1 cellular context compared by ENCODE assay signal in the genomic region with DNA sequence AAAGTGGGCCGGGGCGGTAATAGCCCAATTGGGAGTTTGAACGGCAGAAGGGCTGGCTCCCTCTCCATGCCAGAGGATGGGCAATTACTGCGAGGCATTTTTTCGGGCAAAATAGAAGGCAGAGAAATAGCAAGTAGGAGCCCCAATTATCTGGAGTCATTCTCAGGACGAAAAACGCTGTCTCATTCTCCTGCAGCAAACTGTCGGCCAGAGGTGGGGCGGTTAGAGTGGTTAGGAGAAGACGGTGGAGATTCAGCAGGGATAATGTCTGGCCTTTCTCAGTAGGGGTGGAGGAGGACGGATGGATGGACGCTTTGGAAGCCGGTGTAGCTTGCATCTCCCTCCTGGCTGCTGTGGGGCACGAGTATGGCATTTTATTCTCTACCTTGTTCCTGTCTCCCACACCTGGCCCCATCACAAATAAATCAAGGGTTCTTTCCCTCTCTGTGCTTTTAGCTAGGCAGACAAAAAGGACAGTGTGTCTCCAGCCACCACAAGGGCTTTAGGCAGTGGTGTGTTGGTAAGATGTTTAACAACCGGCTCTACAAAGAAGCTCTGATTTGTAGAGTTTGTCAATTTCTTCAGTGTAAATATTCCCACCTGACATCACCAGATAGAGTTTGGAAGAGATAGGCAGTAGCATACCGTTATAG.
TF ChIP-seq lines count a peak whose summit lies in the region.

No MANE protein-coding gene starts in this region.

TF ChIP-seq in K562, 482 proteins besides CTCF, POLR2A, EP300 and RAD21 (continued from another document and continues in another):
- TF ChIP-seq, protein P1, sequence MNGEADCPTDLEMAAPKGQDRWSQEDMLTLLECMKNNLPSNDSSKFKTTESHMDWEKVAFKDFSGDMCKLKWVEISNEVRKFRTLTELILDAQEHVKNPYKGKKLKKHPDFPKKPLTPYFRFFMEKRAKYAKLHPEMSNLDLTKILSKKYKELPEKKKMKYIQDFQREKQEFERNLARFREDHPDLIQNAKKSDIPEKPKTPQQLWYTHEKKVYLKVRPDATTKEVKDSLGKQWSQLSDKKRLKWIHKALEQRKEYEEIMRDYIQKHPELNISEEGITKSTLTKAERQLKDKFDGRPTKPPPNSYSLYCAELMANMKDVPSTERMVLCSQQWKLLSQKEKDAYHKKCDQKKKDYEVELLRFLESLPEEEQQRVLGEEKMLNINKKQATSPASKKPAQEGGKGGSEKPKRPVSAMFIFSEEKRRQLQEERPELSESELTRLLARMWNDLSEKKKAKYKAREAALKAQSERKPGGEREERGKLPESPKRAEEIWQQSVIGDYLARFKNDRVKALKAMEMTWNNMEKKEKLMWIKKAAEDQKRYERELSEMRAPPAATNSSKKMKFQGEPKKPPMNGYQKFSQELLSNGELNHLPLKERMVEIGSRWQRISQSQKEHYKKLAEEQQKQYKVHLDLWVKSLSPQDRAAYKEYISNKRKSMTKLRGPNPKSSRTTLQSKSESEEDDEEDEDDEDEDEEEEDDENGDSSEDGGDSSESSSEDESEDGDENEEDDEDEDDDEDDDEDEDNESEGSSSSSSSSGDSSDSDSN (IDR thresholded peaks at IDR 0.05; ENCODE audit: borderline replicate concordance in 1 of 2, low read depth in 2 of 2, low read length in 2 of 2), result peak in 1 of 2 experiments; percentile 33; a peak in 1 of 4 replicates
- TF ChIP-seq NFE2 (IDR thresholded peaks at IDR 0.05; ENCODE audit: low read depth) (peak; percentile 98), DDX20 (tag; IDR thresholded peaks at IDR 0.05; ENCODE audit: low read depth) (no peak), NCOA1 (IDR thresholded peaks at IDR 0.05; ENCODE audit: low read depth) (no peak), CBX3 (IDR thresholded peaks at IDR 0.05; ENCODE audit: borderline replicate concordance in 1 of 2, low read length in 2 of 2) (no peak), KLF1 (tag; IDR thresholded peaks at IDR 0.05) (no peak), SMAD4 (CRISPR knock-in tag; conservative IDR thresholded peaks at IDR 0.05) (no peak), IFI16 (CRISPR knock-in tag; IDR thresholded peaks at IDR 0.05) (no peak), FOXM1 (IDR thresholded peaks at IDR 0.05; ENCODE audit: low read depth) (no peak), FOXM1 (CRISPR knock-in tag; IDR thresholded peaks at IDR 0.05; ENCODE audit: low read depth) (no peak), ZNF77 (CRISPR knock-in tag; IDR thresholded peaks at IDR 0.05) (no peak), ZEB2 (IDR thresholded peaks at IDR 0.05) (peak; percentile 43; the same call in 1 of the 2 replicates), DPF2 (IDR thresholded peaks at IDR 0.05) (peak; percentile 52; the same call in 1 of the 2 replicates), RB1 (IDR thresholded peaks at IDR 0.05; ENCODE audit: low read depth) (peak; percentile 18; the same call in 1 of the 2 replicates), ZNF217 (CRISPR knock-in tag; IDR thresholded peaks at IDR 0.05) (no peak), SREBF2 (CRISPR knock-in tag; IDR thresholded peaks at IDR 0.05) (no peak), SMARCA5 (IDR thresholded peaks at IDR 0.05) (no peak), DIDO1 (tag; IDR thresholded peaks at IDR 0.05; ENCODE audit: low read depth) (no peak), HMGN3 (IDR thresholded peaks at IDR 0.05; ENCODE audit: borderline replicate concordance, extremely low read depth, insufficient read length, low read depth, low read length) (no peak), ZNF785 (CRISPR knock-in tag; IDR thresholded peaks at IDR 0.05) (no peak), SAFB2 (IDR thresholded peaks at IDR 0.05; ENCODE audit: borderline replicate concordance, low read depth, low read length, severe bottlenecking) (no peak), CBX5 (IDR thresholded peaks at IDR 0.05; ENCODE audit: borderline replicate concordance, low read depth) (no peak), ZNF140 (CRISPR knock-in tag; IDR thresholded peaks at IDR 0.05) (no peak), ZNF589 (CRISPR knock-in tag; IDR thresholded peaks at IDR 0.05; ENCODE audit: low read depth) (no peak), SMARCA4 (IDR thresholded peaks at IDR 0.05) (0 out of 2 replicates have a peak, but pooled peaks have one; percentile 28), FOXP1 (CRISPR knock-in tag; IDR thresholded peaks at IDR 0.05) (0 out of 2 replicates have a peak, but pooled peaks have one; percentile 48), ARNT (IDR thresholded peaks at IDR 0.05) (no peak), MCM2 (IDR thresholded peaks at IDR 0.05; ENCODE audit: low read depth) (no peak), ZNF766 (CRISPR knock-in tag; conservative IDR thresholded peaks at IDR 0.05) (no peak), SOX6 (IDR thresholded peaks at IDR 0.05) (no peak), MAFK (IDR thresholded peaks at IDR 0.05; ENCODE audit: low read length) (peak; percentile 72; the same call in 1 of the 2 replicates), CTBP1 (IDR thresholded peaks at IDR 0.05; ENCODE audit: borderline replicate concordance) (peak; percentile 90; the same call in 1 of the 2 replicates), NFIX (CRISPR knock-in tag; IDR thresholded peaks at IDR 0.05; ENCODE audit: low read depth) (no peak), ATF1 (CRISPR knock-in tag; IDR thresholded peaks at IDR 0.05) (no peak), ATF1 (tag; IDR thresholded peaks at IDR 0.05) (no peak), EWSR1 (IDR thresholded peaks at IDR 0.05; ENCODE audit: borderline replicate concordance, low read depth, partially characterized antibody) (no peak), ZNF668 (CRISPR knock-in tag; IDR thresholded peaks at IDR 0.05) (no peak), FIP1L1 (IDR thresholded peaks at IDR 0.05; ENCODE audit: low read depth, low read length, poor library complexity, severe bottlenecking) (no peak)
- TF ChIP-seq, protein P2, sequence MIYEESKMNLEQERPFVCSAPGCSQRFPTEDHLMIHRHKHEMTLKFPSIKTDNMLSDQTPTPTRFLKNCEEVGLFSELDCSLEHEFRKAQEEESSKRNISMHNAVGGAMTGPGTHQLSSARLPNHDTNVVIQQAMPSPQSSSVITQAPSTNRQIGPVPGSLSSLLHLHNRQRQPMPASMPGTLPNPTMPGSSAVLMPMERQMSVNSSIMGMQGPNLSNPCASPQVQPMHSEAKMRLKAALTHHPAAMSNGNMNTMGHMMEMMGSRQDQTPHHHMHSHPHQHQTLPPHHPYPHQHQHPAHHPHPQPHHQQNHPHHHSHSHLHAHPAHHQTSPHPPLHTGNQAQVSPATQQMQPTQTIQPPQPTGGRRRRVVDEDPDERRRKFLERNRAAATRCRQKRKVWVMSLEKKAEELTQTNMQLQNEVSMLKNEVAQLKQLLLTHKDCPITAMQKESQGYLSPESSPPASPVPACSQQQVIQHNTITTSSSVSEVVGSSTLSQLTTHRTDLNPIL (CRISPR knock-in tag; IDR thresholded peaks at IDR 0.05), result no peak
- TF ChIP-seq, protein P3, sequence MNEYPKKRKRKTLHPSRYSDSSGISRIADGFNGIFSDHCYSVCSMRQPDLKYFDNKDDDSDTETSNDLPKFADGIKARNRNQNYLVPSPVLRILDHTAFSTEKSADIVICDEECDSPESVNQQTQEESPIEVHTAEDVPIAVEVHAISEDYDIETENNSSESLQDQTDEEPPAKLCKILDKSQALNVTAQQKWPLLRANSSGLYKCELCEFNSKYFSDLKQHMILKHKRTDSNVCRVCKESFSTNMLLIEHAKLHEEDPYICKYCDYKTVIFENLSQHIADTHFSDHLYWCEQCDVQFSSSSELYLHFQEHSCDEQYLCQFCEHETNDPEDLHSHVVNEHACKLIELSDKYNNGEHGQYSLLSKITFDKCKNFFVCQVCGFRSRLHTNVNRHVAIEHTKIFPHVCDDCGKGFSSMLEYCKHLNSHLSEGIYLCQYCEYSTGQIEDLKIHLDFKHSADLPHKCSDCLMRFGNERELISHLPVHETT (CRISPR knock-in tag; conservative IDR thresholded peaks at IDR 0.05 in 1 of 2, IDR thresholded peaks at IDR 0.05 in 1 of 2), result no peak
- TF ChIP-seq, protein P4, sequence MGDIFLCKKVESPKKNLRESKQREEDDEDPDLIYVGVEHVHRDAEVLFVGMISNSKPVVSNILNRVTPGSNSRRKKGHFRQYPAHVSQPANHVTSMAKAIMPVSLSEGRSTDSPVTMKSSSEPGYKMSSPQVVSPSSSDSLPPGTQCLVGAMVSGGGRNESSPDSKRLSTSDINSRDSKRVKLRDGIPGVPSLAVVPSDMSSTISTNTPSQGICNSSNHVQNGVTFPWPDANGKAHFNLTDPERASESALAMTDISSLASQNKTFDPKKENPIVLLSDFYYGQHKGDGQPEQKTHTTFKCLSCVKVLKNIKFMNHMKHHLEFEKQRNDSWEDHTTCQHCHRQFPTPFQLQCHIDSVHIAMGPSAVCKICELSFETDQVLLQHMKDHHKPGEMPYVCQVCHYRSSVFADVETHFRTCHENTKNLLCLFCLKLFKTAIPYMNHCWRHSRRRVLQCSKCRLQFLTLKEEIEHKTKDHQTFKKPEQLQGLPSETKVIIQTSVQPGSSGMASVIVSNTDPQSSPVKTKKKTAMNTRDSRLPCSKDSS (IDR thresholded peaks at IDR 0.05; ENCODE audit: low read depth, partially characterized antibody), result no peak
- TF ChIP-seq, protein P5, sequence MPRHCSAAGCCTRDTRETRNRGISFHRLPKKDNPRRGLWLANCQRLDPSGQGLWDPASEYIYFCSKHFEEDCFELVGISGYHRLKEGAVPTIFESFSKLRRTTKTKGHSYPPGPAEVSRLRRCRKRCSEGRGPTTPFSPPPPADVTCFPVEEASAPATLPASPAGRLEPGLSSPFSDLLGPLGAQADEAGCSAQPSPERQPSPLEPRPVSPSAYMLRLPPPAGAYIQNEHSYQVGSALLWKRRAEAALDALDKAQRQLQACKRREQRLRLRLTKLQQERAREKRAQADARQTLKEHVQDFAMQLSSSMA (CRISPR knock-in tag; IDR thresholded peaks at IDR 0.05), result no peak
- TF ChIP-seq, protein P6, sequence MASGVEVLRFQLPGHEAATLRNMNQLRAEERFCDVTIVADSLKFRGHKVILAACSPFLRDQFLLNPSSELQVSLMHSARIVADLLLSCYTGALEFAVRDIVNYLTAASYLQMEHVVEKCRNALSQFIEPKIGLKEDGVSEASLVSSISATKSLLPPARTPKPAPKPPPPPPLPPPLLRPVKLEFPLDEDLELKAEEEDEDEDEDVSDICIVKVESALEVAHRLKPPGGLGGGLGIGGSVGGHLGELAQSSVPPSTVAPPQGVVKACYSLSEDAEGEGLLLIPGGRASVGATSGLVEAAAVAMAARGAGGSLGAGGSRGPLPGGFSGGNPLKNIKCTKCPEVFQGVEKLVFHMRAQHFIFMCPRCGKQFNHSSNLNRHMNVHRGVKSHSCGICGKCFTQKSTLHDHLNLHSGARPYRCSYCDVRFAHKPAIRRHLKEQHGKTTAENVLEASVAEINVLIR (CRISPR knock-in tag; IDR thresholded peaks at IDR 0.05), result no peak
- TF ChIP-seq, protein P7, sequence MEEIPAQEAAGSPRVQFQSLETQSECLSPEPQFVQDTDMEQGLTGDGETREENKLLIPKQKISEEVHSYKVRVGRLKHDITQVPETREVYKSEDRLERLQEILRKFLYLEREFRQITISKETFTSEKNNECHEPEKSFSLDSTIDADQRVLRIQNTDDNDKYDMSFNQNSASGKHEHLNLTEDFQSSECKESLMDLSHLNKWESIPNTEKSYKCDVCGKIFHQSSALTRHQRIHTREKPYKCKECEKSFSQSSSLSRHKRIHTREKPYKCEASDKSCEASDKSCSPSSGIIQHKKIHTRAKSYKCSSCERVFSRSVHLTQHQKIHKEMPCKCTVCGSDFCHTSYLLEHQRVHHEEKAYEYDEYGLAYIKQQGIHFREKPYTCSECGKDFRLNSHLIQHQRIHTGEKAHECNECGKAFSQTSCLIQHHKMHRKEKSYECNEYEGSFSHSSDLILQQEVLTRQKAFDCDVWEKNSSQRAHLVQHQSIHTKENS (CRISPR knock-in tag; IDR thresholded peaks at IDR 0.05), result no peak
- TF ChIP-seq, protein P8, sequence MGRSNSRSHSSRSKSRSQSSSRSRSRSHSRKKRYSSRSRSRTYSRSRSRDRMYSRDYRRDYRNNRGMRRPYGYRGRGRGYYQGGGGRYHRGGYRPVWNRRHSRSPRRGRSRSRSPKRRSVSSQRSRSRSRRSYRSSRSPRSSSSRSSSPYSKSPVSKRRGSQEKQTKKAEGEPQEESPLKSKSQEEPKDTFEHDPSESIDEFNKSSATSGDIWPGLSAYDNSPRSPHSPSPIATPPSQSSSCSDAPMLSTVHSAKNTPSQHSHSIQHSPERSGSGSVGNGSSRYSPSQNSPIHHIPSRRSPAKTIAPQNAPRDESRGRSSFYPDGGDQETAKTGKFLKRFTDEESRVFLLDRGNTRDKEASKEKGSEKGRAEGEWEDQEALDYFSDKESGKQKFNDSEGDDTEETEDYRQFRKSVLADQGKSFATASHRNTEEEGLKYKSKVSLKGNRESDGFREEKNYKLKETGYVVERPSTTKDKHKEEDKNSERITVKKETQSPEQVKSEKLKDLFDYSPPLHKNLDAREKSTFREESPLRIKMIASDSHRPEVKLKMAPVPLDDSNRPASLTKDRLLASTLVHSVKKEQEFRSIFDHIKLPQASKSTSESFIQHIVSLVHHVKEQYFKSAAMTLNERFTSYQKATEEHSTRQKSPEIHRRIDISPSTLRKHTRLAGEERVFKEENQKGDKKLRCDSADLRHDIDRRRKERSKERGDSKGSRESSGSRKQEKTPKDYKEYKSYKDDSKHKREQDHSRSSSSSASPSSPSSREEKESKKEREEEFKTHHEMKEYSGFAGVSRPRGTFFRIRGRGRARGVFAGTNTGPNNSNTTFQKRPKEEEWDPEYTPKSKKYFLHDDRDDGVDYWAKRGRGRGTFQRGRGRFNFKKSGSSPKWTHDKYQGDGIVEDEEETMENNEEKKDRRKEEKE (IDR thresholded peaks at IDR 0.05; ENCODE audit: borderline replicate concordance in 1 of 2, control insufficient read depth in 1 of 2, low read depth in 2 of 2, low read length in 1 of 2), result no peak
- TF ChIP-seq, protein P9, sequence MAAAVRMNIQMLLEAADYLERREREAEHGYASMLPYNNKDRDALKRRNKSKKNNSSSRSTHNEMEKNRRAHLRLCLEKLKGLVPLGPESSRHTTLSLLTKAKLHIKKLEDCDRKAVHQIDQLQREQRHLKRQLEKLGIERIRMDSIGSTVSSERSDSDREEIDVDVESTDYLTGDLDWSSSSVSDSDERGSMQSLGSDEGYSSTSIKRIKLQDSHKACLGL (CRISPR knock-in tag; IDR thresholded peaks at IDR 0.05; ENCODE audit: borderline replicate concordance, poor library complexity, severe bottlenecking), result no peak
- TF ChIP-seq, protein P10, sequence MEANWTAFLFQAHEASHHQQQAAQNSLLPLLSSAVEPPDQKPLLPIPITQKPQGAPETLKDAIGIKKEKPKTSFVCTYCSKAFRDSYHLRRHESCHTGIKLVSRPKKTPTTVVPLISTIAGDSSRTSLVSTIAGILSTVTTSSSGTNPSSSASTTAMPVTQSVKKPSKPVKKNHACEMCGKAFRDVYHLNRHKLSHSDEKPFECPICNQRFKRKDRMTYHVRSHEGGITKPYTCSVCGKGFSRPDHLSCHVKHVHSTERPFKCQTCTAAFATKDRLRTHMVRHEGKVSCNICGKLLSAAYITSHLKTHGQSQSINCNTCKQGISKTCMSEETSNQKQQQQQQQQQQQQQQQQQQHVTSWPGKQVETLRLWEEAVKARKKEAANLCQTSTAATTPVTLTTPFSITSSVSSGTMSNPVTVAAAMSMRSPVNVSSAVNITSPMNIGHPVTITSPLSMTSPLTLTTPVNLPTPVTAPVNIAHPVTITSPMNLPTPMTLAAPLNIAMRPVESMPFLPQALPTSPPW (CRISPR knock-in tag; IDR thresholded peaks at IDR 0.05), result no peak
- TF ChIP-seq, protein P11, sequence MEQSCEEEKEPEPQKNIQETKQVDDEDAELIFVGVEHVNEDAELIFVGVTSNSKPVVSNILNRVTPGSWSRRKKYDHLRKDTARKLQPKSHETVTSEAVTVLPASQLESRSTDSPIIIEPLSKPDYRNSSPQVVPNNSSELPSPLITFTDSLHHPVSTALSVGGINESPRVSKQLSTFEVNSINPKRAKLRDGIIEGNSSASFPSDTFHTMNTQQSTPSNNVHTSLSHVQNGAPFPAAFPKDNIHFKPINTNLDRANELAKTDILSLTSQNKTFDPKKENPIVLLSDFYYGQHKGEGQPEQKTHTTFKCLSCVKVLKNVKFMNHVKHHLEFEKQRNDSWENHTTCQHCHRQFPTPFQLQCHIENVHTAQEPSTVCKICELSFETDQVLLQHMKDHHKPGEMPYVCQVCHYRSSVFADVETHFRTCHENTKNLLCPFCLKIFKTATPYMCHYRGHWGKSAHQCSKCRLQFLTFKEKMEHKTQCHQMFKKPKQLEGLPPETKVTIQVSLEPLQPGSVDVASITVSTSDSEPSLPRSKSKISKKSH (CRISPR knock-in tag; IDR thresholded peaks at IDR 0.05), result no peak
